ENCODE assay signal across 8 cellular contexts in genomic region chr1:153774780-153775431, GRCh38. TPM values are rescaled to one million over a fixed set of nuclear protein-coding genes. Genes with fewer than 3 reads are reported as not detected.
DNase-seq lines count a peak whose midpoint lies in the region; ATAC-seq and TF ChIP-seq lines count a peak whose summit lies in the region.

TSS of gene SLC27A3 (plus strand) at chr1:153775407. CDS start at chr1:153775498, 91 bp downstream.

- peaks cover 68 to 73% of the 10 kb centered on the region in 2 experiments for H3K4me1 ChIP-seq in neutrophil (ENCODE audit: control insufficient read depth in 1 of 2, insufficient read depth in 1 of 2, low read depth in 1 of 2, low read length in 1 of 2)

- TF ChIP-seq CTCF in neutrophil (IDR thresholded peaks at IDR 0.05) = no peak

- no peaks in the 10 kb centered on the region for H3K36me3 Mint-ChIP-seq in activated naive CD4-positive, alpha-beta T cell treated with anti-CD3 and anti-CD28 coated beads, Interleukin-2, amount 50 U/mL, for 72 hours

- DNase-seq in DMS114 treated with DMSO at 0.1 percent for 48 hours (lab: John Stamatoyannopoulos, UW; ENCODE audit: unreplicated experiment) (peak; percentile 62), NCI-H1694 treated with DMSO at 0.1 percent for 48 hours (lab: John Stamatoyannopoulos, UW) (peak; percentile 92), glomerular endothelial cell (ENCODE audit: extremely low read depth, low read depth, low spot score) (no peak), OCI-M2 (lab: John Stamatoyannopoulos, UW; ENCODE audit: unreplicated experiment) (no peak), NCI-H226 (no peak)
- DNase-seq in activated naive CD4-positive, alpha-beta T cell treated with anti-CD3 and anti-CD28 coated beads, Interleukin-2, amount 50 U/mL, for 72 hours (ENCODE audit: low spot score in 2 of 2) = no peak

- H3K4me3 ChIP-seq in neutrophil (ENCODE audit: low read depth in 1 of 2, low read length in 1 of 2) = peak within 1 kb of the TSS; percentile 79 to 81

- no peaks in the 10 kb centered on the region for H3K27me3 ChIP-seq in neutrophil

- H3K27ac ChIP-seq in neutrophil = peak within 1 kb of the TSS; percentile 83

- peak; percentile 30 for ATAC-seq in GM21529 (IDR thresholded peaks at IDR 0.05; ENCODE audit: unreplicated experiment)
- peak; percentile 34 to 59 for ATAC-seq in activated naive CD4-positive, alpha-beta T cell treated with anti-CD3 and anti-CD28 coated beads, Interleukin-2, amount 50 U/mL, for 72 hours

- H3K9me3 ChIP-seq in neutrophil = no peaks in the 10 kb centered on the region

- H3K27ac Mint-ChIP-seq in activated naive CD4-positive, alpha-beta T cell treated with anti-CD3 and anti-CD28 coated beads, Interleukin-2, amount 50 U/mL, for 72 hours = peak within 1 kb of the TSS; percentile 62 to 81

- H3K36me3 ChIP-seq in neutrophil = peaks cover 36% of the 10 kb centered on the region

- no peaks in the 10 kb centered on the region for H3K9me3 Mint-ChIP-seq in activated naive CD4-positive, alpha-beta T cell treated with anti-CD3 and anti-CD28 coated beads, Interleukin-2, amount 50 U/mL, for 72 hours

RNA-seq across cellular contexts. Expression of gene SLC27A3, which starts in this region (rescaled TPM):
- total RNA-seq in activated naive CD4-positive, alpha-beta T cell treated with anti-CD3 and anti-CD28 coated beads, Interleukin-2, amount 50 U/mL, for 72 hours = 1 to 10 TPM; 7.0 to 8.3 TPM
- total RNA-seq in glomerular endothelial cell = 13.4 and 15.7 TPM in 2 replicates

Comparison
In these comparisons a context has a peak if more than half of its experiments do, and no peak if none do; other contexts are left out.
1. DNase-seq: peak in DMS114 treated with DMSO at 0.1 percent for 48 hours (single experiment) and NCI-H1694 treated with DMSO at 0.1 percent for 48 hours (single experiment); none in activated naive CD4-positive, alpha-beta T cell treated with anti-CD3 and anti-CD28 coated beads, Interleukin-2, amount 50 U/mL, for 72 hours (0 of 2), glomerular endothelial cell (single experiment), OCI-M2 (single experiment) and NCI-H226 (single experiment).